In the genomic region with DNA sequence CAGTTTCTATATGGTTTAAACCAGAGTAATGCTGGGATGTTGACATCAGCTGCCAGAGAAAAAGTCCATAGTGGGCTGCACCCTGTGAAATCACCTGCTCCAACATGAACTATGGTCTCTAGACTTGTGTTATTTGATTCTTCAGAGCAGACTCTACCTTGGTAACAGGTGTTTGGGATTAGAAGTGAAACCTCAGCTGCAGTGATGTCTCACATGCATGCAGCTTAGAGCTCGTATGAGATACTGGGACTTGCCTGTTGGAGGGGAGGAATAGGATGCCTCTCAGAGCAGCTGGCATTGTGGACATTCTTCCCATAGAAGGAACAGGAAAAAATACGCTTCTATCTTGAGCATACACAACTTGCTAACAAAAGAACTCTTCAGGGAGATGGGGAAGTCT, we compare ENCODE assay signal across 21 cellular contexts.
DNase-seq lines count a peak whose midpoint lies in the region; ATAC-seq and TF ChIP-seq lines count a peak whose summit lies in the region.
"Had no signal": no experiment of that assay in that cellular context is flagged by ENCODE, and none has a peak within 500 bp of the region (broad histone marks: within the 10 kb centered on the region; RNA-seq: fewer than 3 reads in every experiment).

No MANE protein-coding gene starts in this region.

- peaks cover 34% of the 10 kb centered on the region for H3K4me1 Mint-ChIP-seq in nephron
- H3K4me1 Mint-ChIP-seq: CD8-positive, alpha-beta memory T cell had no signal

- H3K36me3 Mint-ChIP-seq in nephron (ENCODE audit: low read depth): no peaks in the 10 kb centered on the region
- H3K36me3 Mint-ChIP-seq: CD8-positive, alpha-beta memory T cell had no signal

- DNase-seq in SHP77 (lab: John Stamatoyannopoulos, UW) (peak; percentile 1 to 15), SHP77 treated with DMSO at 0.1 percent for 48 hours (lab: John Stamatoyannopoulos, UW) (no peak), SJCRH30 (peak; percentile 2 to 45), aorta (no peak), NCI-H1694 treated with DMSO at 0.1 percent for 48 hours (lab: John Stamatoyannopoulos, UW) (no peak), NCI-H146 treated with DMSO at 0.1 percent for 48 hours (lab: John Stamatoyannopoulos, UW; ENCODE audit: unreplicated experiment) (no peak), NCI-H2081 (lab: John Stamatoyannopoulos, UW) (no peak)
- DNase-seq: CD8-positive, alpha-beta memory T cell; DMS79; Kasumi-1; MG63; NCI-H1048; NCI-H1436 treated with DMSO at 0.1 percent for 48 hours; NCI-H2029 treated with DMSO at 0.1 percent for 48 hours; NCI-H446 treated with DMSO at 0.1 percent for 48 hours; NCI-H748 treated with DMSO at 0.1 percent for 48 hours; OCI-M1 had no signal

- no peak overlapping the region for H3K4me3 ChIP-seq in SJCRH30
- H3K4me3 ChIP-seq in aorta (ENCODE audit: low read length in 2 of 2): no peak overlapping the region
- H3K4me3 ChIP-seq: MG63, SK-N-MC had no signal

- no peaks in the 10 kb centered on the region for H3K27me3 Mint-ChIP-seq in nephron (ENCODE audit: low read depth)

- peak overlapping the region; percentile 2 to 18 (median 5) for H3K27ac Mint-ChIP-seq in nephron
- H3K27ac Mint-ChIP-seq: CD8-positive, alpha-beta memory T cell had no signal

- H3K9me3 ChIP-seq in SJCRH30 (replicated peaks): no peaks in the 10 kb centered on the region
- no peaks in the 10 kb centered on the region for H3K9me3 ChIP-seq in aorta (ENCODE audit: control insufficient read depth, low read length)
- H3K9me3 ChIP-seq: MG63 had no signal

- H3K36me3 ChIP-seq in SJCRH30: no peaks in the 10 kb centered on the region
- no peaks in the 10 kb centered on the region for H3K36me3 ChIP-seq in aorta (ENCODE audit: control insufficient read depth in 1 of 2, insufficient read depth in 2 of 2, low read length in 1 of 2)
- H3K36me3 ChIP-seq: MG63 had no signal

- TF ChIP-seq CTCF in nephron (IDR thresholded peaks at IDR 0.05; ENCODE audit: unreplicated experiment in 3 of 3): no peak

- H3K27me3 ChIP-seq in SJCRH30 (no peaks in the 10 kb centered on the region), aorta (ENCODE audit: control insufficient read depth in 1 of 2, insufficient read depth in 2 of 2, low read length in 1 of 2) (no peaks in the 10 kb centered on the region)
- H3K27me3 ChIP-seq: MG63 had no signal

- no peak for ATAC-seq in aorta (ENCODE audit: low FRiP score)
- ATAC-seq: Right ventricle myocardium inferior had no signal

- 20 to 28% methylated on average over 2 of the region's 2 CpGs for WGBS in aorta, 2 donors

- no peaks in the 10 kb centered on the region for H3K4me1 ChIP-seq in SJCRH30
- H3K4me1 ChIP-seq in aorta (ENCODE audit: control insufficient read depth in 1 of 2, insufficient read depth in 2 of 2, low read length in 2 of 2): peaks cover 3 to 5% of the 10 kb centered on the region in 2 donors

- peaks cover 8% of the 10 kb centered on the region for H3K9me3 Mint-ChIP-seq in nephron

- intact Hi-C loops in aorta (cut with DNase I): no loop called here

- H3K27ac ChIP-seq in SJCRH30 (no peak overlapping the region), aorta (ENCODE audit: low read depth in 1 of 2, low read length in 2 of 2) (peak overlapping the region; percentile 28 to 33)
- H3K27ac ChIP-seq: C4-2B, SK-N-MC had no signal

- H3K4me3 Mint-ChIP-seq in nephron: no peak overlapping the region
- H3K4me3 Mint-ChIP-seq: CD8-positive, alpha-beta memory T cell had no signal

Comparison
In these comparisons a context has a peak if more than half of its experiments do, and no peak if none do; other contexts are left out.
1. DNase-seq: peak in SHP77 (2 of 2) and SJCRH30 (2 of 2); none in SHP77 treated with DMSO at 0.1 percent for 48 hours (single experiment), aorta (0 of 2), NCI-H1694 treated with DMSO at 0.1 percent for 48 hours (single experiment), NCI-H146 treated with DMSO at 0.1 percent for 48 hours (single experiment) and NCI-H2081 (0 of 2).